8 cellular contexts compared by ENCODE assay signal in genomic region chr9:94865599-94866456, GRCh38.
A peak's percentile ranks its signal among the peaks of the same experiment; 100 is the strongest.
DNase-seq lines count a peak whose midpoint lies in the region; ATAC-seq and TF ChIP-seq lines count a peak whose summit lies in the region.

No MANE protein-coding gene starts in this region.

- peak; percentile 88 for DNase-seq in NCI-H2029 treated with DMSO at 0.1 percent for 48 hours (lab: John Stamatoyannopoulos, UW)
- DNase-seq in cerebellar cortex (ENCODE audit: low spot score): peak; percentile 83
- no peak for DNase-seq in left lung
- DNase-seq in suprapubic skin (ENCODE audit: low spot score in 2 of 2): no peak
- no peak for DNase-seq in NCI-H128 (lab: John Stamatoyannopoulos, UW; ENCODE audit: unreplicated experiment)
- no peak for DNase-seq in CD1c-positive myeloid dendritic cell (ENCODE audit: extremely low spot score)
- DNase-seq in A172 (ENCODE audit: low spot score): no peak

- TF ChIP-seq EP300 in suprapubic skin (IDR thresholded peaks at IDR 0.05): no peak

- intact Hi-C loops in left lung (cut with DNase I): loop anchor here in 1 of 2 donors (10.0 kb wide), 1 partner anchor 61 kb away; no protein-coding TSS in a partner anchor

- peak overlapping the region; percentile 75 to 87 for H3K27ac ChIP-seq in left lung
- peak overlapping the region; percentile 79 for H3K27ac ChIP-seq in suprapubic skin

- no peak for TF ChIP-seq CTCF in left lung (IDR thresholded peaks at IDR 0.05)
- TF ChIP-seq CTCF in suprapubic skin (IDR thresholded peaks at IDR 0.05): no peak

- ATAC-seq in left lung (no peak), GM18505 (IDR thresholded peaks at IDR 0.05; ENCODE audit: unreplicated experiment) (no peak)

- no peaks in the 10 kb centered on the region for H3K9me3 ChIP-seq in left lung
- no peaks in the 10 kb centered on the region for H3K9me3 ChIP-seq in suprapubic skin

- no peaks in the 10 kb centered on the region for H3K27me3 ChIP-seq in left lung
- no peaks in the 10 kb centered on the region for H3K27me3 ChIP-seq in suprapubic skin

- 71% methylated on average over 9 of the region's 9 CpGs for WGBS in suprapubic skin

- TF ChIP-seq POLR2A in suprapubic skin (IDR thresholded peaks at IDR 0.05): no peak
- no peak for TF ChIP-seq POLR2A in GM18505 (IDR thresholded peaks at IDR 0.05; ENCODE audit: borderline replicate concordance, extremely low read depth, insufficient read depth, insufficient read length)

- H3K4me1 ChIP-seq in left lung (peaks cover 37 to 73% of the 10 kb centered on the region in 2 donors), suprapubic skin (peaks cover 86% of the 10 kb centered on the region)

- H3K4me3 ChIP-seq in left lung (no peak overlapping the region), suprapubic skin (no peak overlapping the region)

- H3K36me3 ChIP-seq in left lung: no peaks in the 10 kb centered on the region
- no peaks in the 10 kb centered on the region for H3K36me3 ChIP-seq in suprapubic skin

Comparison
In these comparisons a context has a peak if more than half of its experiments do, and no peak if none do; other contexts are left out.
1. DNase-seq: peak in NCI-H2029 treated with DMSO at 0.1 percent for 48 hours (single experiment) and cerebellar cortex (single experiment); none in left lung (0 of 2), suprapubic skin (0 of 2), NCI-H128 (single experiment), CD1c-positive myeloid dendritic cell (single experiment) and A172 (single experiment).